8 cellular contexts compared by ENCODE assay signal in the genomic region with DNA sequence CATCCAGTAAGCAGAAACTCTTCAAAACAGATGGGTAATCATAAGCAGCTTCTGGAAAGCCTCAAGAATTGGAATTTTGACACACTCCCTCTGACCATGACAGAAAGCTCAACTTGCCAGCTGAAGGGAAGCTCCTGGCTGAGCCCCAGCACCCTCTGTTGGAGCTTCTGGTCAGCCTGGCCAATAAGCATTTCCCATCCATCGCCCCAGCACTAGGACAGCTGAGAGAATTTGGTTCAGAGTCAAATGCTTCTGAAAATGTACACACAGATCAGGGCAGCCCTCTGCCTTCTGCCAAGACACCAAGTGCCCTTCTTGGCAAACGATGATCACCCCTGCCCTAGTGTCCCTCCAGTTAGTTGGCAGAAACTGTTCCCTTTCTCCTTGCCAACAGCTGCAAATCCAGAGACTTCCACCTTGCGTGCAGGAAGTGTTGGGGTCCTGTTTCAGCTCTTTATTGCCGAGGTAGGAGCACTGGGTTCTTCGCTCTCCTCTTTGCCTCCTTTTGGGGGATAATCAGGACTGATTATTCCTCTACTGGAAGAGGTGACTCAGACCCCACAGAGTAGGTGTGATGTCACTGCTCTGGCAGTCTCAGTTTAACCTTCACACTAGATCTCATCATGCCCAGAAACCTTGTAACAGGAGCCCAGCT. TPM values are rescaled to one million over a fixed set of nuclear protein-coding genes. Genes with fewer than 3 reads are reported as not detected.
A peak's percentile ranks its signal among the peaks of the same experiment; 100 is the strongest.
DNase-seq lines count a peak whose midpoint lies in the region; ATAC-seq and TF ChIP-seq lines count a peak whose summit lies in the region.

No MANE protein-coding gene starts in this region.

- no peak for TF ChIP-seq POLR2A in breast epithelium (IDR thresholded peaks at IDR 0.05)

- intact Hi-C loops in OCI-LY7 (cut with micrococcal nuclease; ENCODE audit: unreplicated experiment) (no loop called here), breast epithelium (cut with DNase I; ENCODE audit: low total_unique reads) (loop anchor here (10.0 kb wide), 1 partner anchor 85 kb away; no protein-coding TSS in a partner anchor)

- in situ Hi-C loops in G401 (cut with HindIII; ENCODE audit: low sequenced_read_pairs) = no loop called here

- H3K4me1 ChIP-seq in OCI-LY7 (ENCODE audit: insufficient read depth, low read length, poor library complexity, severe bottlenecking) = peaks cover 10% of the 10 kb centered on the region
- H3K4me1 ChIP-seq in breast epithelium = no peaks in the 10 kb centered on the region

- H3K27ac ChIP-seq in OCI-LY7 (ENCODE audit: low read depth, low read length, poor library complexity, severe bottlenecking) (peak overlapping the region; percentile 20), breast epithelium (peak overlapping the region; percentile 60 to 90)

- H3K4me2 ChIP-seq in OCI-LY7 (ENCODE audit: low read length) = peak overlapping the region; percentile 46; the same call in 1 of the 2 replicates

- ATAC-seq in GM19395 (IDR thresholded peaks at IDR 0.05; ENCODE audit: unreplicated experiment) = no peak
- ATAC-seq in HG03565 (IDR thresholded peaks at IDR 0.05; ENCODE audit: unreplicated experiment) = no peak

- no peak for TF ChIP-seq CTCF in OCI-LY7 (conservative IDR thresholded peaks at IDR 0.05; ENCODE audit: low read length)
- TF ChIP-seq CTCF in breast epithelium (IDR thresholded peaks at IDR 0.05) = no peak

- no peak overlapping the region for H3K4me3 ChIP-seq in OCI-LY7 (ENCODE audit: low read depth, low read length, poor library complexity, severe bottlenecking)
- peak overlapping the region in 1 of 3 donors; percentile 20 for H3K4me3 ChIP-seq in breast epithelium

- H4K20me1 ChIP-seq in OCI-LY7 (ENCODE audit: insufficient read depth, low read length) = no peaks in the 10 kb centered on the region

- CTCF ChIA-PET in OCI-LY7 (lab: Charles Lee; ENCODE audit: unreplicated experiment) = interaction anchor here (0.9 to 1.7 kb wide), 3 partner anchors 11 to 122 kb away, joined by 3 to 5 read pairs (median 4); partner anchors contain the start of gene PIGV

- H3K79me2 ChIP-seq in OCI-LY7 (ENCODE audit: insufficient read depth, low read depth, low read length) = no peaks in the 10 kb centered on the region

- H3K36me3 ChIP-seq in OCI-LY7 (ENCODE audit: insufficient read depth, low read length) = peaks cover 7% of the 10 kb centered on the region; the same call in 1 of the 2 replicates
- H3K36me3 ChIP-seq in breast epithelium = no peaks in the 10 kb centered on the region

- DNase-seq in G401 (ENCODE audit: low spot score) (peak; percentile 98), OCI-LY7 (ENCODE audit: low spot score) (no peak), breast epithelium (ENCODE audit: low spot score in 2 of 2) (peak; percentile 38 to 71), kidney tubule cell (ENCODE audit: low spot score) (peak; percentile 90), superior temporal gyrus (ENCODE audit: extremely low spot score) (peak; percentile 68), GF-D8 (lab: John Stamatoyannopoulos, UW) (no peak)

- H3K27me3 ChIP-seq in breast epithelium = no peaks in the 10 kb centered on the region

- peak overlapping the region; percentile 30 for H2AFZ ChIP-seq in OCI-LY7 (ENCODE audit: low read length)

- POLR2A ChIA-PET in OCI-LY7 (lab: Charles Lee) = interaction anchor here (0.8 to 1.2 kb wide), 2 partner anchors 9 to 33 kb away, joined by 3 read pairs; no protein-coding TSS in a partner anchor

- H3K9me3 ChIP-seq in OCI-LY7 (ENCODE audit: low read length) (no peaks in the 10 kb centered on the region), breast epithelium (no peaks in the 10 kb centered on the region)

- no peaks in the 10 kb centered on the region for H3K9me2 ChIP-seq in OCI-LY7 (ENCODE audit: insufficient read depth, low read length)

- BruUV-seq in OCI-LY7 (replicated peaks; lab: Mats Ljungman, UMichigan) = no TSS peak

RNA-seq across cellular contexts. Expression of gene PIGV, which starts 11.9 kb away (rescaled TPM):
- total RNA-seq in G401 (2014; rRNA removed; shearing (Covaris generic)) = 4.0 and 9.1 TPM in 2 replicates
- 8.2 and 10.3 TPM in 2 replicates for total RNA-seq in OCI-LY7 (2014; rRNA removed; shearing (Covaris generic))
- total RNA-seq in OCI-LY7 (2022) (15.2 and 18.0 TPM in 2 replicates), breast epithelium (10 to 100 TPM; 18.7 to 36.8 (median 29.7) TPM)

RNA-seq across cellular contexts. Expression of gene ZDHHC18, which starts 26.9 kb away (rescaled TPM):
- 19.6 and 43.5 TPM in 2 replicates for total RNA-seq in G401 (2014; rRNA removed; shearing (Covaris generic))
- total RNA-seq in OCI-LY7 (2014; rRNA removed; shearing (Covaris generic)) = 8.0 and 19.5 TPM in 2 replicates
- total RNA-seq in OCI-LY7 (2022) (17.1 and 18.2 TPM in 2 replicates), breast epithelium (10 to 100 TPM; 12.3 to 35.4 (median 16.4) TPM)

Comparison
In these comparisons a context has a peak if more than half of its experiments do, and no peak if none do; other contexts are left out.
1. DNase-seq: peak in G401 (single experiment), breast epithelium (2 of 2), kidney tubule cell (single experiment) and superior temporal gyrus (single experiment); none in OCI-LY7 (single experiment) and GF-D8 (single experiment).